In the genomic region with DNA sequence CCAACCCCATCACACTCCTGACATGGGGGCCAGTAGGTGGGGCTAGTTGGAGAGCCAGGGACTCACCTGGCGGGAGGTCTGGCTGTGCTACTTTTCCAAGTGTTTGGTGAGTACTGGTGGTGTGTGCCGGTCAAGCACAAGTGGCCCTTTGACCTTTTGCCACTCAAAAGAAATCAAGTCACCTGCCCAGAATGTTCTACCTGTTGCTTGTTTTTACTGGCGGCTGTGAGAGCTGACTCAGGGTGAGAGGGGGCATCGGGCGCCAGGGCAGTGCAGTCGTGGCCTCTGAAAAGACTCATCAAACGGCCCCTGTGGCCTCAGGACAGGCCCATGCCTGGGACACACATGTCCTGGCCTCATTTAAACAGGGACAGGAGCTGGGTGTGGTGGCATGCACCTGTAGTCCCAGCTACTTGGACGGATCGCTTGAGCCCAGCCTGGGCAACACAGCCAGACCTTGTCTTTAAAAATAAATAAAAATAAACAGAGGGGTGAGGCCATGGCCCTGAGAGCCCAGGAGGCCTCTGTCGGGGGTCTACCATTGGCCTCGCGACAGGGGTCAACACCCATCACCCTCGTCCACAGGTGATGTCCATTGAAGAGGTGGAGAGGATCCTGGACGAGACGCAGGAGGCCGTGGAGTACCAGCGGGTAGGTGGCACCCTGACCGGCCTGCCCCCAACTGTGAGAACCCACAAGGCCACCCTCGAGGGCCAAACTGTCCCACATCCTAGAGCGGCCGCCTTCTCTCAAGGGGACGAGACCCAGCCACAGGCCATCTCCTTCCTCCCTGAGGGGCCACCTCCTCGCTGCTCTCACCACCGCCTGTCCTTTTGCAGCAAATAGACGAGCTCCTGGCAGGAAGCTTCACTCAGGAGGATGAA, we compare ENCODE assay signal across 11 cellular contexts.
"Had no signal": no experiment of that assay in that cellular context is flagged by ENCODE, and none has a peak within 500 bp of the region (broad histone marks: within the 10 kb centered on the region; RNA-seq: fewer than 3 reads in every experiment).

No MANE protein-coding gene starts in this region.

- H3K9me3 Mint-ChIP-seq: activated CD4-positive, alpha-beta T cell treated with anti-CD3 and anti-CD28 coated beads, Interleukin-2, amount 10 ng/mL, durations not matched to agents 24 days and 14 days; activated T-helper 1 cell treated with anti-CD3 and anti-CD28 coated beads, Interleukin-12 subunit alpha, Interleukin-12 subunit beta, Interleukin-2, Interleukin-4 antibody, amounts not matched to agents 30 ng/mL and 10 ng/mL and 1 ng/mL, durations not matched to agents 14 hours and 24 hours and 36 hours; T-helper 1 cell treated with Interleukin-12 subunit alpha and Interleukin-12 subunit beta and Interleukin-4 antibody, amounts not matched to agents 30 μg/mL and 1 μg/mL, for 36 hours had no signal

- H3K4me3 ChIP-seq: ascending aorta, gastrocnemius medialis, heart right ventricle, right atrium auricular region, skin epidermis, tibial artery had no signal

- H3K27ac Mint-ChIP-seq: activated CD4-positive, alpha-beta T cell treated with anti-CD3 and anti-CD28 coated beads, Interleukin-2, amount 10 ng/mL, durations not matched to agents 24 days and 14 days; activated T-helper 1 cell treated with anti-CD3 and anti-CD28 coated beads, Interleukin-12 subunit alpha, Interleukin-12 subunit beta, Interleukin-2, Interleukin-4 antibody, amounts not matched to agents 30 ng/mL and 10 ng/mL and 1 ng/mL, durations not matched to agents 14 hours and 24 hours and 36 hours; T-helper 1 cell treated with Interleukin-12 subunit alpha and Interleukin-12 subunit beta and Interleukin-4 antibody, amounts not matched to agents 30 μg/mL and 1 μg/mL, for 36 hours had no signal

- H3K27me3 ChIP-seq: ascending aorta, gastrocnemius medialis, right atrium auricular region, tibial artery had no signal

- H3K27ac ChIP-seq: ascending aorta, gastrocnemius medialis, heart right ventricle, right atrium auricular region, skin epidermis, tibial artery had no signal

- ATAC-seq: gastrocnemius medialis, heart right ventricle had no signal

- H3K9me3 ChIP-seq: ascending aorta, gastrocnemius medialis, heart right ventricle, right atrium auricular region, tibial artery had no signal

- DNase-seq: activated CD4-positive, alpha-beta T cell treated with anti-CD3 and anti-CD28 coated beads, Interleukin-2, amount 10 ng/mL, durations not matched to agents 24 days and 14 days; activated naive CD4-positive, alpha-beta T cell; effector CD4-positive, alpha-beta T cell; gastrocnemius medialis; heart right ventricle; tibial artery had no signal

- H3K27me3 Mint-ChIP-seq: activated CD4-positive, alpha-beta T cell treated with anti-CD3 and anti-CD28 coated beads, Interleukin-2, amount 10 ng/mL, durations not matched to agents 24 days and 14 days had no signal

- H3K4me3 Mint-ChIP-seq: activated CD4-positive, alpha-beta T cell treated with anti-CD3 and anti-CD28 coated beads, Interleukin-2, amount 10 ng/mL, durations not matched to agents 24 days and 14 days; T-helper 1 cell treated with Interleukin-12 subunit alpha and Interleukin-12 subunit beta and Interleukin-4 antibody, amounts not matched to agents 30 μg/mL and 1 μg/mL, for 36 hours had no signal
